10 cellular contexts compared by ENCODE assay signal in genomic region chr2:55163258-55163657, GRCh38.
A peak's percentile ranks its signal among the peaks of the same experiment; 100 is the strongest.
DNase-seq lines count a peak whose midpoint lies in the region; ATAC-seq and TF ChIP-seq lines count a peak whose summit lies in the region.
"Had no signal": no experiment of that assay in that cellular context is flagged by ENCODE, and none has a peak within 500 bp of the region (broad histone marks: within the 10 kb centered on the region; RNA-seq: fewer than 3 reads in every experiment).

No MANE protein-coding gene starts in this region.

- no peak for ATAC-seq in left ventricle myocardium superior
- ATAC-seq: activated CD8-positive, alpha-beta T cell treated with anti-CD3 and anti-CD28 coated beads for 36 hours had no signal

- intact Hi-C loops in left ventricle myocardium superior (cut with micrococcal nuclease), result no loop called here

- no peaks in the 10 kb centered on the region for H3K9me3 ChIP-seq in subcutaneous abdominal adipose tissue (ENCODE audit: control insufficient read depth in 5 of 5, low read length in 5 of 5)
- H3K9me3 ChIP-seq: ovary had no signal

- H3K4me1 ChIP-seq in subcutaneous abdominal adipose tissue (ENCODE audit: control insufficient read depth in 5 of 5, insufficient read depth in 5 of 5, low read length in 5 of 5), result peaks cover 12 to 68% (median 65%) of the 10 kb centered on the region in 5 donors

- peak overlapping the region in 1 of 5 donors; percentile 7 for H3K9ac ChIP-seq in subcutaneous abdominal adipose tissue (ENCODE audit: low read length in 5 of 5)

- in situ Hi-C loops in brain microvascular endothelial cell (cut with HindIII; ENCODE audit: low pct_ligation_motif_present, low sequenced_read_pairs), result loop anchor here (25.0 kb wide), 2 partner anchors 126 to 251 kb away; no protein-coding TSS in a partner anchor

- TF ChIP-seq CTCF in brain microvascular endothelial cell (IDR thresholded peaks at IDR 0.05; ENCODE audit: low read depth, low read length, missing control alignments), result no peak

- peak overlapping the region; percentile 62 for H3K27ac ChIP-seq in brain microvascular endothelial cell
- H3K27ac ChIP-seq in subcutaneous abdominal adipose tissue (ENCODE audit: low read depth, low read length), result peak overlapping the region; percentile 70

- H3K27me3 ChIP-seq in brain microvascular endothelial cell (replicated peaks), result no peaks in the 10 kb centered on the region
- no peaks in the 10 kb centered on the region for H3K27me3 ChIP-seq in subcutaneous abdominal adipose tissue (ENCODE audit: control insufficient read depth in 5 of 5, insufficient read depth in 4 of 5, low read length in 5 of 5)
- H3K27me3 ChIP-seq: ovary had no signal

- DNase-seq in GM03348 (ENCODE audit: low spot score) (peak; percentile 83), brain microvascular endothelial cell (peak; percentile 73), kidney tubule cell (ENCODE audit: low spot score) (peak; percentile 86), NCI-H1417 treated with DMSO at 0.1 percent for 48 hours (lab: John Stamatoyannopoulos, UW) (no peak), 8988T (no peak), left ventricle myocardium superior (no peak)
- DNase-seq in activated T-cell treated with anti-CD3 and anti-CD28 coated beads, Interleukin-2, amount 50 U/mL, for 48 hours, result no peak
- DNase-seq: activated CD8-positive, alpha-beta T cell treated with anti-CD3 and anti-CD28 coated beads for 36 hours; ovary had no signal

- H3K4me3 ChIP-seq in brain microvascular endothelial cell (ENCODE audit: low read depth, low read length) (no peak overlapping the region), subcutaneous abdominal adipose tissue (ENCODE audit: low read depth in 1 of 5, low read length in 5 of 5) (no peak overlapping the region)
- H3K4me3 ChIP-seq: ovary had no signal

- no peaks in the 10 kb centered on the region for H3K36me3 ChIP-seq in brain microvascular endothelial cell (replicated peaks)
- no peaks in the 10 kb centered on the region for H3K36me3 ChIP-seq in subcutaneous abdominal adipose tissue (ENCODE audit: control insufficient read depth in 5 of 5, insufficient read depth in 5 of 5, low read length in 5 of 5)
- H3K36me3 ChIP-seq: ovary had no signal

Comparison
In these comparisons a context has a peak if more than half of its experiments do, and no peak if none do; other contexts are left out.
1. DNase-seq: peak in GM03348 (single experiment), brain microvascular endothelial cell (single experiment) and kidney tubule cell (single experiment); none in activated T-cell treated with anti-CD3 and anti-CD28 coated beads, Interleukin-2, amount 50 U/mL, for 48 hours (0 of 2), NCI-H1417 treated with DMSO at 0.1 percent for 48 hours (single experiment), 8988T (single experiment) and left ventricle myocardium superior (single experiment).